Comparison of ENCODE assay signal across 15 cellular contexts in genomic region chr6:56725257-56725656, GRCh38.
A peak's percentile ranks its signal among the peaks of the same experiment; 100 is the strongest.
DNase-seq lines count a peak whose midpoint lies in the region; ATAC-seq, FAIRE-seq and TF ChIP-seq lines count a peak whose summit lies in the region.
"Had no signal": no experiment of that assay in that cellular context is flagged by ENCODE, and none has a peak within 500 bp of the region (broad histone marks: within the 10 kb centered on the region; RNA-seq: fewer than 3 reads in every experiment).

No MANE protein-coding gene starts in this region.

- WGBS in heart left ventricle, 4 donors, result 69 to 80% (median 76%) methylated on average over 2 of the region's 2 CpGs
- WGBS in psoas muscle, 3 donors, result 37 to 63% (median 52%) methylated on average over 2 of the region's 2 CpGs
- WGBS in tibial nerve, 2 donors, result 52 to 73% methylated on average over 2 of the region's 2 CpGs

- FAIRE-seq in G401.6 (lab: Jason Lieb, UNC), result peak; percentile 90

- TF ChIP-seq POLR2A in heart left ventricle (IDR thresholded peaks at IDR 0.05) (no peak), tibial nerve (IDR thresholded peaks at IDR 0.05) (no peak)

- peak in 2 of 4 donors; percentile 8 to 13 for ATAC-seq in heart left ventricle
- peak; percentile 61 to 81 (median 74) for ATAC-seq in psoas muscle
- ATAC-seq: natural killer cell had no signal

- H3K36me3 ChIP-seq in heart left ventricle (no peaks in the 10 kb centered on the region), psoas muscle (ENCODE audit: insufficient read depth in 1 of 2, low read depth in 1 of 2) (no peaks in the 10 kb centered on the region), tibial nerve (peaks cover 0 to 3% (median 0%) of the 10 kb centered on the region in 3 donors)
- H3K36me3 ChIP-seq: esophagus squamous epithelium had no signal

- TF ChIP-seq EP300 in tibial nerve (IDR thresholded peaks at IDR 0.05), result no peak

- no peaks in the 10 kb centered on the region for H3K27me3 ChIP-seq in heart left ventricle
- H3K27me3 ChIP-seq in psoas muscle (ENCODE audit: insufficient read depth in 3 of 3, low read length in 2 of 3), result no peaks in the 10 kb centered on the region
- no peaks in the 10 kb centered on the region for H3K27me3 ChIP-seq in tibial nerve
- H3K27me3 ChIP-seq: esophagus squamous epithelium had no signal

- intact Hi-C loops in heart left ventricle (cut with DNase I) (no loop called here), psoas muscle (cut with DNase I) (no loop called here)

- no peak for TF ChIP-seq CTCF in heart left ventricle (IDR thresholded peaks at IDR 0.05)
- TF ChIP-seq CTCF in psoas muscle (IDR thresholded peaks at IDR 0.05), result no peak
- TF ChIP-seq CTCF in tibial nerve (IDR thresholded peaks at IDR 0.05), result no peak

- H3K27ac ChIP-seq in heart left ventricle, result peak overlapping the region in 11 of 12 donors; percentile 6 to 73 (median 56)
- H3K27ac ChIP-seq in psoas muscle, result no peak overlapping the region
- peak overlapping the region in 1 of 4 donors; percentile 2 for H3K27ac ChIP-seq in tibial nerve
- H3K27ac ChIP-seq: esophagus squamous epithelium had no signal

- DNase-seq in LHCN-M2 (ENCODE audit: low read depth) (peak; percentile 50), heart left ventricle (no peak), psoas muscle (no peak), NCI-H510A treated with DMSO at 0.1 percent for 48 hours (lab: John Stamatoyannopoulos, UW) (no peak), Ammon's horn (ENCODE audit: low spot score) (no peak), DMS53 treated with DMSO at 0.1 percent for 48 hours (lab: John Stamatoyannopoulos, UW; ENCODE audit: unreplicated experiment) (no peak), tibial nerve (ENCODE audit: low spot score in 2 of 2) (no peak)
- DNase-seq: activated CD4-positive, CD25-positive, alpha-beta regulatory T cell treated with anti-CD3 and anti-CD28 coated beads, Interleukin-2, amount 50 U/mL, for 72 hours; esophagus squamous epithelium; head of caudate nucleus; Kasumi-1; natural killer cell; NCI-H524 treated with DMSO at 0.1 percent for 48 hours; trophoblast cell had no signal

- H3K9me3 ChIP-seq in heart left ventricle (no peaks in the 10 kb centered on the region), psoas muscle (no peaks in the 10 kb centered on the region), tibial nerve (no peaks in the 10 kb centered on the region)
- H3K9me3 ChIP-seq: esophagus squamous epithelium had no signal

- no peak overlapping the region for H3K4me3 ChIP-seq in heart left ventricle
- H3K4me3 ChIP-seq in psoas muscle, result no peak overlapping the region
- H3K4me3 ChIP-seq in tibial nerve, result no peak overlapping the region
- H3K4me3 ChIP-seq: esophagus squamous epithelium had no signal

- peaks cover 0 to 65% (median 23%) of the 10 kb centered on the region in 12 donors for H3K4me1 ChIP-seq in heart left ventricle
- H3K4me1 ChIP-seq in psoas muscle, result peaks cover 37% of the 10 kb centered on the region
- H3K4me1 ChIP-seq in tibial nerve, result peaks cover 0 to 39% (median 9%) of the 10 kb centered on the region in 4 donors
